Comparison of ENCODE assay signal across 17 cellular contexts in genomic region chr2:168584934-168585333, GRCh38.
DNase-seq lines count a peak whose midpoint lies in the region; ATAC-seq and TF ChIP-seq lines count a peak whose summit lies in the region.
"Had no signal": no experiment of that assay in that cellular context is flagged by ENCODE, and none has a peak within 500 bp of the region (broad histone marks: within the 10 kb centered on the region; RNA-seq: fewer than 3 reads in every experiment).

No MANE protein-coding gene starts in this region.

- ATAC-seq in GM21619 (IDR thresholded peaks at IDR 0.05; ENCODE audit: unreplicated experiment) = peak; percentile 40
- ATAC-seq: activated T-cell treated with anti-CD3 and anti-CD28 coated beads, Interleukin-2, amount 50 U/mL, for 72 hours; left ventricle myocardium superior had no signal

- no peak for TF ChIP-seq CTCF in GM12865 (IDR thresholded peaks at IDR 0.05; ENCODE audit: insufficient read depth, low read depth, low read length, missing control alignments)

- H3K4me3 ChIP-seq in GM12865 (ENCODE audit: low read depth, low read length) = no peak overlapping the region
- H3K4me3 ChIP-seq: adrenal gland, prostate gland had no signal

- DNase-seq in GM12865 (ENCODE audit: low read depth) (peak; percentile 36), OCI-M1 (lab: John Stamatoyannopoulos, UW) (peak; percentile 12), left kidney (ENCODE audit: low read depth, low spot score) (peak; percentile 35), AML-193 (lab: John Stamatoyannopoulos, UW) (no peak), KG1 (lab: John Stamatoyannopoulos, UW) (no peak), NCI-H446 treated with DMSO at 0.1 percent for 48 hours (lab: John Stamatoyannopoulos, UW) (no peak), GM19240 (ENCODE audit: insufficient read length, low spot score) (no peak)
- DNase-seq: activated CD4-positive, alpha-beta T cell treated with anti-CD3 and anti-CD28 coated beads, Interleukin-2, amount 50 U/mL, for 48 hours; activated T-cell treated with anti-CD3 and anti-CD28 coated beads, Interleukin-2, amount 50 U/mL, for 72 hours; adrenal gland; cerebellar nuclear complex; DMS 273 treated with DMSO at 0.1 percent for 48 hours; H9; left ventricle myocardium superior; NCI-H1092 treated with DMSO at 0.1 percent for 48 hours had no signal

Comparison
In these comparisons a context has a peak if more than half of its experiments do, and no peak if none do; other contexts are left out.
1. DNase-seq: peak in GM12865 (single experiment), OCI-M1 (single experiment) and left kidney (single experiment); none in AML-193 (0 of 2), KG1 (single experiment), NCI-H446 treated with DMSO at 0.1 percent for 48 hours (single experiment) and GM19240 (single experiment).